ENCODE assay signal across 1 cellular context in the genomic region with DNA sequence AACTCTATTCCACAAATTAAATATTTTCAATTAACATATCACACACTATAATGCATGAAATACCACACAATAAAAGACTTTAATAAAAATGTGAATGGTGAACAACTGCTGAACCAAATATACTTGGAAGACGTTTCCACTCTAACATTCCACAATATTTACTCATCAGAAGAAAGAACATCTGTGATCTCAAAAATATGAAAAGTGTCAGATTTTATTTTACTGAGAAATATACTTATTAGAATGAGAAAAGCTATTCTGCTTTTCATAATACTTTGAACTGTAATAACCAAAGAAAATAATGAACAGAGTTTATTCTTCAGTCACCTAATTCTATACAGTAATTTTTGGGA.
TF ChIP-seq lines count a peak whose summit lies in the region.

No MANE protein-coding gene starts in this region.

TF ChIP-seq in SK-N-SH treated with all-trans-retinoic acid at 6 μM for 48 hours, 23 proteins besides CTCF, POLR2A, EP300 and RAD21 (continued from another document):
- TF ChIP-seq TOX (CRISPR knock-in tag; IDR thresholded peaks at IDR 0.05; ENCODE audit: borderline replicate concordance) = no peak
- TF ChIP-seq, protein P1, sequence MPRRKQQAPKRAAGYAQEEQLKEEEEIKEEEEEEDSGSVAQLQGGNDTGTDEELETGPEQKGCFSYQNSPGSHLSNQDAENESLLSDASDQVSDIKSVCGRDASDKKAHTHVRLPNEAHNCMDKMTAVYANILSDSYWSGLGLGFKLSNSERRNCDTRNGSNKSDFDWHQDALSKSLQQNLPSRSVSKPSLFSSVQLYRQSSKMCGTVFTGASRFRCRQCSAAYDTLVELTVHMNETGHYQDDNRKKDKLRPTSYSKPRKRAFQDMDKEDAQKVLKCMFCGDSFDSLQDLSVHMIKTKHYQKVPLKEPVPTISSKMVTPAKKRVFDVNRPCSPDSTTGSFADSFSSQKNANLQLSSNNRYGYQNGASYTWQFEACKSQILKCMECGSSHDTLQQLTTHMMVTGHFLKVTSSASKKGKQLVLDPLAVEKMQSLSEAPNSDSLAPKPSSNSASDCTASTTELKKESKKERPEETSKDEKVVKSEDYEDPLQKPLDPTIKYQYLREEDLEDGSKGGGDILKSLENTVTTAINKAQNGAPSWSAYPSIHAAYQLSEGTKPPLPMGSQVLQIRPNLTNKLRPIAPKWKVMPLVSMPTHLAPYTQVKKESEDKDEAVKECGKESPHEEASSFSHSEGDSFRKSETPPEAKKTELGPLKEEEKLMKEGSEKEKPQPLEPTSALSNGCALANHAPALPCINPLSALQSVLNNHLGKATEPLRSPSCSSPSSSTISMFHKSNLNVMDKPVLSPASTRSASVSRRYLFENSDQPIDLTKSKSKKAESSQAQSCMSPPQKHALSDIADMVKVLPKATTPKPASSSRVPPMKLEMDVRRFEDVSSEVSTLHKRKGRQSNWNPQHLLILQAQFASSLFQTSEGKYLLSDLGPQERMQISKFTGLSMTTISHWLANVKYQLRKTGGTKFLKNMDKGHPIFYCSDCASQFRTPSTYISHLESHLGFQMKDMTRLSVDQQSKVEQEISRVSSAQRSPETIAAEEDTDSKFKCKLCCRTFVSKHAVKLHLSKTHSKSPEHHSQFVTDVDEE (CRISPR knock-in tag; IDR thresholded peaks at IDR 0.05) = no peak
- no peak for TF ChIP-seq PATZ1 (CRISPR knock-in tag; IDR thresholded peaks at IDR 0.05; ENCODE audit: borderline replicate concordance)
- TF ChIP-seq, protein P2, sequence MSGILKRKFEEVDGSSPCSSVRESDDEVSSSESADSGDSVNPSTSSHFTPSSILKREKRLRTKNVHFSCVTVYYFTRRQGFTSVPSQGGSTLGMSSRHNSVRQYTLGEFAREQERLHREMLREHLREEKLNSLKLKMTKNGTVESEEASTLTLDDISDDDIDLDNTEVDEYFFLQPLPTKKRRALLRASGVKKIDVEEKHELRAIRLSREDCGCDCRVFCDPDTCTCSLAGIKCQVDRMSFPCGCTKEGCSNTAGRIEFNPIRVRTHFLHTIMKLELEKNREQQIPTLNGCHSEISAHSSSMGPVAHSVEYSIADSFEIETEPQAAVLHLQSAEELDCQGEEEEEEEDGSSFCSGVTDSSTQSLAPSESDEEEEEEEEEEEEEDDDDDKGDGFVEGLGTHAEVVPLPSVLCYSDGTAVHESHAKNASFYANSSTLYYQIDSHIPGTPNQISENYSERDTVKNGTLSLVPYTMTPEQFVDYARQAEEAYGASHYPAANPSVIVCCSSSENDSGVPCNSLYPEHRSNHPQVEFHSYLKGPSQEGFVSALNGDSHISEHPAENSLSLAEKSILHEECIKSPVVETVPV (CRISPR knock-in tag; IDR thresholded peaks at IDR 0.05) = no peak
- no peak for TF ChIP-seq RARB (CRISPR knock-in tag; IDR thresholded peaks at IDR 0.05)
- TF ChIP-seq BACH2 (CRISPR knock-in tag; IDR thresholded peaks at IDR 0.05; ENCODE audit: borderline replicate concordance) = no peak
